ENCODE assay signal across 29 cellular contexts in the genomic region with DNA sequence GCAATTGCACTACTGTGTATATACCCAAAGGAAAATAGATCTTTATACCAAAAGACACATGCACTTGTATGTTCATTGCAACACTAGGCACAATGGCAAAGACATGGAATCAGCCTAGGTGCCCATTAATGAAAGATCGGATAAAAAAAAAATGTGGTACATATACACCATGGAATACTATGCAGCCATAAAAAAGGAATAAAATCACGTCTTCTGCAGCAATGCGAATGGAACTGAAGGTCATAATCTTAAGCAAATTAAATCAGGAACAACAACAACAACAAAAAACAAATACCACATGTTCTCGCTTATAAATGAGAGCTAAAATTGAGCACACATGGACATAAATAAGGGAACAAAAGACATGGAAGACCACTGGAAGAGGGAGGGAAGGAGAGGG.
DNase-seq lines count a peak whose midpoint lies in the region; ATAC-seq and TF ChIP-seq lines count a peak whose summit lies in the region.
"Had no signal": no experiment of that assay in that cellular context is flagged by ENCODE, and none has a peak within 500 bp of the region (broad histone marks: within the 10 kb centered on the region; RNA-seq: fewer than 3 reads in every experiment).

No MANE protein-coding gene starts in this region.

- no peak for TF ChIP-seq CTCF in SK-N-SH (IDR thresholded peaks at IDR 0.05)
- TF ChIP-seq CTCF in HEK293 (tag by site-specific recombination; IDR thresholded peaks at IDR 0.05) = no peak

- no peaks in the 10 kb centered on the region for H3K9me3 ChIP-seq in SK-N-SH
- no peaks in the 10 kb centered on the region for H3K9me3 ChIP-seq in HEK293 (ENCODE audit: control insufficient read depth, insufficient read depth, low read depth, low read length)
- H3K9me3 ChIP-seq: A549; BE2C; BLaER1; BLaER1 treated with 17β-estradiol and CSF1 and Interleukin-3, amounts not matched to agents 10 nM and 100 nM; Caco-2 had no signal

- no peak for DNase-seq in SK-N-SH
- DNase-seq in SHP77 (lab: John Stamatoyannopoulos, UW) = no peak
- DNase-seq: 8988T; ACHN; AML-193; BE2C; C1 segment of cervical spinal cord; Caco-2; Calu3; CD4-positive, alpha-beta memory T cell; CD4-positive, alpha-beta T cell; CD4-positive, CD25-positive, alpha-beta regulatory T cell; CD8-positive, alpha-beta memory T cell; CD8-positive, alpha-beta T cell; COR-L47; DMS 273 treated with DMSO at 0.1 percent for 48 hours; DMS153; DMS53; DMS79; DMS79 treated with DMSO at 0.1 percent for 48 hours; DND-41; EL had no signal

- no peaks in the 10 kb centered on the region for H3K36me3 ChIP-seq in SK-N-SH (replicated peaks in 1 of 2; ENCODE audit: control insufficient read depth in 1 of 2, insufficient read depth in 2 of 2, low read length in 1 of 2)
- no peaks in the 10 kb centered on the region for H3K36me3 ChIP-seq in HEK293 (ENCODE audit: control insufficient read depth in 2 of 2, insufficient read depth in 1 of 2, low read length in 2 of 2)
- H3K36me3 ChIP-seq: BE2C; BLaER1; BLaER1 treated with 17β-estradiol and CSF1 and Interleukin-3, amounts not matched to agents 10 nM and 100 nM had no signal

- H3F3A ChIP-seq in SK-N-SH (replicated peaks; ENCODE audit: insufficient read depth) = no peaks in the 10 kb centered on the region

- no peaks in the 10 kb centered on the region for H3K79me2 ChIP-seq in SK-N-SH (ENCODE audit: insufficient read depth)

- H3K4me3 ChIP-seq in SK-N-SH (ENCODE audit: low read depth in 2 of 2, low read length in 1 of 2) = no peak overlapping the region
- no peak overlapping the region for H3K4me3 ChIP-seq in HEK293 (ENCODE audit: low read depth, low read length)
- H3K4me3 ChIP-seq: A549; BLaER1; BLaER1 treated with 17β-estradiol and CSF1 and Interleukin-3, amounts not matched to agents 10 nM and 100 nM had no signal

- H3K27ac ChIP-seq in SK-N-SH (ENCODE audit: low read depth in 2 of 2, low read length in 1 of 2) = no peak overlapping the region
- no peak overlapping the region for H3K27ac ChIP-seq in HEK293 (ENCODE audit: extremely low read depth, low read depth, low read length)
- H3K27ac ChIP-seq: 22Rv1; A549; BLaER1; BLaER1 treated with 17β-estradiol and CSF1 and Interleukin-3, amounts not matched to agents 10 nM and 100 nM; C4-2B had no signal

- POLR2A ChIA-PET in SK-N-SH (lab: Yijun Ruan, JAX) = no interaction called here
- POLR2A ChIA-PET in HEK293 (lab: Yijun Ruan, JAX) = no interaction called here

- CTCF ChIA-PET in SK-N-SH (lab: Yijun Ruan, JAX) = no interaction called here
- CTCF ChIA-PET in HEK293 (lab: Yijun Ruan, JAX) = no interaction called here

- no peak overlapping the region for H2AFZ ChIP-seq in SK-N-SH (ENCODE audit: low read depth)

- H3K9me2 ChIP-seq in SK-N-SH = no peaks in the 10 kb centered on the region

- no peaks in the 10 kb centered on the region for H3K4me1 ChIP-seq in SK-N-SH (ENCODE audit: control insufficient read depth in 1 of 2, insufficient read depth in 2 of 2, low read depth in 1 of 2, low read length in 1 of 2)
- H3K4me1 ChIP-seq in HEK293 (ENCODE audit: control insufficient read depth, insufficient read depth, low read length) = no peaks in the 10 kb centered on the region
- H3K4me1 ChIP-seq: A549; BE2C; BLaER1; BLaER1 treated with 17β-estradiol and CSF1 and Interleukin-3, amounts not matched to agents 10 nM and 100 nM; Caco-2 had no signal

- no peak overlapping the region for H3K9ac ChIP-seq in SK-N-SH
- H3K9ac ChIP-seq: BLaER1; BLaER1 treated with 17β-estradiol and CSF1 and Interleukin-3, amounts not matched to agents 10 nM and 100 nM had no signal

- H3K4me2 ChIP-seq in SK-N-SH = no peak overlapping the region
- H3K4me2 ChIP-seq: A549; BLaER1; BLaER1 treated with 17β-estradiol and CSF1 and Interleukin-3, amounts not matched to agents 10 nM and 100 nM had no signal

- no peaks in the 10 kb centered on the region for H4K20me1 ChIP-seq in SK-N-SH (ENCODE audit: insufficient read depth)
- H4K20me1 ChIP-seq: BLaER1; BLaER1 treated with 17β-estradiol and CSF1 and Interleukin-3, amounts not matched to agents 10 nM and 100 nM had no signal

- no peak for TF ChIP-seq RAD21 in SK-N-SH (IDR thresholded peaks at IDR 0.05; ENCODE audit: low read length)

- ATAC-seq in SK-N-SH treated with all-trans-retinoic acid at 6 μM for 48 hours = no peak
- ATAC-seq: A549; CD8-positive, alpha-beta T cell had no signal

- WGBS in SK-N-SH (ENCODE audit: low lambda C conversion rate) = 64% methylated on average over 4 of the region's 4 CpGs

- no peak for TF ChIP-seq EP300 in SK-N-SH (IDR thresholded peaks at IDR 0.05; ENCODE audit: borderline replicate concordance in 1 of 2, low read depth in 1 of 2, low read length in 1 of 2)

- no peaks in the 10 kb centered on the region for H3K27me3 ChIP-seq in SK-N-SH (ENCODE audit: insufficient read depth)
- H3K27me3 ChIP-seq: BE2C; BLaER1; BLaER1 treated with 17β-estradiol and CSF1 and Interleukin-3, amounts not matched to agents 10 nM and 100 nM had no signal

TF ChIP-seq in SK-N-SH treated with all-trans-retinoic acid at 6 μM for 48 hours, 23 proteins besides CTCF, POLR2A, EP300 and RAD21:
- no peak for TF ChIP-seq ARNTL (CRISPR knock-in tag; IDR thresholded peaks at IDR 0.05; ENCODE audit: borderline replicate concordance, low read depth)
- peak; percentile 74 for TF ChIP-seq ZNF8 (CRISPR knock-in tag; IDR thresholded peaks at IDR 0.05)
- TF ChIP-seq, protein P1, sequence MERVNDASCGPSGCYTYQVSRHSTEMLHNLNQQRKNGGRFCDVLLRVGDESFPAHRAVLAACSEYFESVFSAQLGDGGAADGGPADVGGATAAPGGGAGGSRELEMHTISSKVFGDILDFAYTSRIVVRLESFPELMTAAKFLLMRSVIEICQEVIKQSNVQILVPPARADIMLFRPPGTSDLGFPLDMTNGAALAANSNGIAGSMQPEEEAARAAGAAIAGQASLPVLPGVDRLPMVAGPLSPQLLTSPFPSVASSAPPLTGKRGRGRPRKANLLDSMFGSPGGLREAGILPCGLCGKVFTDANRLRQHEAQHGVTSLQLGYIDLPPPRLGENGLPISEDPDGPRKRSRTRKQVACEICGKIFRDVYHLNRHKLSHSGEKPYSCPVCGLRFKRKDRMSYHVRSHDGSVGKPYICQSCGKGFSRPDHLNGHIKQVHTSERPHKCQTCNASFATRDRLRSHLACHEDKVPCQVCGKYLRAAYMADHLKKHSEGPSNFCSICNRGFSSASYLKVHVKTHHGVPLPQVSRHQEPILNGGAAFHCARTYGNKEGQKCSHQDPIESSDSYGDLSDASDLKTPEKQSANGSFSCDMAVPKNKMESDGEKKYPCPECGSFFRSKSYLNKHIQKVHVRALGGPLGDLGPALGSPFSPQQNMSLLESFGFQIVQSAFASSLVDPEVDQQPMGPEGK (CRISPR knock-in tag; IDR thresholded peaks at IDR 0.05; ENCODE audit: borderline replicate concordance) = no peak

TF ChIP-seq in SK-N-SH, 30 proteins besides CTCF, POLR2A, EP300 and RAD21:
- TF ChIP-seq SMC3 (IDR thresholded peaks at IDR 0.05; ENCODE audit: low read depth, low read length) = no peak
- TF ChIP-seq RCOR1 (IDR thresholded peaks at IDR 0.05; ENCODE audit: low read length) = no peak
- TF ChIP-seq MXI1 (IDR thresholded peaks at IDR 0.05; ENCODE audit: low read depth, low read length) = no peak
- no peak for TF ChIP-seq FOXM1 (IDR thresholded peaks at IDR 0.05; ENCODE audit: low read depth)
- TF ChIP-seq, protein P2, sequence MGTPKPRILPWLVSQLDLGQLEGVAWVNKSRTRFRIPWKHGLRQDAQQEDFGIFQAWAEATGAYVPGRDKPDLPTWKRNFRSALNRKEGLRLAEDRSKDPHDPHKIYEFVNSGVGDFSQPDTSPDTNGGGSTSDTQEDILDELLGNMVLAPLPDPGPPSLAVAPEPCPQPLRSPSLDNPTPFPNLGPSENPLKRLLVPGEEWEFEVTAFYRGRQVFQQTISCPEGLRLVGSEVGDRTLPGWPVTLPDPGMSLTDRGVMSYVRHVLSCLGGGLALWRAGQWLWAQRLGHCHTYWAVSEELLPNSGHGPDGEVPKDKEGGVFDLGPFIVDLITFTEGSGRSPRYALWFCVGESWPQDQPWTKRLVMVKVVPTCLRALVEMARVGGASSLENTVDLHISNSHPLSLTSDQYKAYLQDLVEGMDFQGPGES (IDR thresholded peaks at IDR 0.05; ENCODE audit: low read depth, low read length) = no peak
- TF ChIP-seq RXRA (IDR thresholded peaks at IDR 0.05; ENCODE audit: borderline replicate concordance, low read depth) = no peak
- TF ChIP-seq RFX5 (IDR thresholded peaks at IDR 0.05; ENCODE audit: low read length) = no peak
- no peak for TF ChIP-seq FOXJ3 (CRISPR knock-in tag; IDR thresholded peaks at IDR 0.05)
- TF ChIP-seq SIN3A (IDR thresholded peaks at IDR 0.05; ENCODE audit: borderline replicate concordance, low read depth, low read length) = no peak
TF ChIP-seq in SK-N-SH: peak in this region for 0.

TF ChIP-seq in HEK293, 187 proteins besides CTCF, POLR2A, EP300 and RAD21 (continues in another document):
- TF ChIP-seq, protein P3, sequence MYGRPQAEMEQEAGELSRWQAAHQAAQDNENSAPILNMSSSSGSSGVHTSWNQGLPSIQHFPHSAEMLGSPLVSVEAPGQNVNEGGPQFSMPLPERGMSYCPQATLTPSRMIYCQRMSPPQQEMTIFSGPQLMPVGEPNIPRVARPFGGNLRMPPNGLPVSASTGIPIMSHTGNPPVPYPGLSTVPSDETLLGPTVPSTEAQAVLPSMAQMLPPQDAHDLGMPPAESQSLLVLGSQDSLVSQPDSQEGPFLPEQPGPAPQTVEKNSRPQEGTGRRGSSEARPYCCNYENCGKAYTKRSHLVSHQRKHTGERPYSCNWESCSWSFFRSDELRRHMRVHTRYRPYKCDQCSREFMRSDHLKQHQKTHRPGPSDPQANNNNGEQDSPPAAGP (tag by site-specific recombination; IDR thresholded peaks at IDR 0.05) = no peak
